Comparison of ENCODE assay signal across 25 cellular contexts in genomic region chr3:86519819-86520218, GRCh38.
"Had no signal": no experiment of that assay in that cellular context is flagged by ENCODE, and none has a peak within 500 bp of the region (broad histone marks: within the 10 kb centered on the region; RNA-seq: fewer than 3 reads in every experiment).

No MANE protein-coding gene starts in this region.

- DNase-seq: colonic mucosa; cortex of kidney; dermis blood vessel endothelial cell; dorsolateral prefrontal cortex; effector CD4-positive, alpha-beta T cell; effector CD8-positive, alpha-beta T cell; effector memory CD4-positive, alpha-beta T cell; effector memory CD8-positive, alpha-beta T cell; endodermal cell; erythroblast; esophagus squamous epithelium; foreskin fibroblast; foreskin keratinocyte; foreskin melanocyte; gastrocnemius medialis; glutamatergic neuron; head of caudate nucleus; heart left ventricle; heart right ventricle had no signal

- H3K9me3 ChIP-seq: colonic mucosa, esophagus muscularis mucosa, esophagus squamous epithelium, gastrocnemius medialis, gastroesophageal sphincter, heart left ventricle, heart right ventricle had no signal

- H3K36me3 ChIP-seq: colonic mucosa, esophagus muscularis mucosa, esophagus squamous epithelium, gastrocnemius medialis, gastroesophageal sphincter, heart left ventricle, heart right ventricle had no signal

- H3K4me3 ChIP-seq: colonic mucosa, coronary artery, dorsolateral prefrontal cortex, esophagus muscularis mucosa, esophagus squamous epithelium, gastrocnemius medialis, gastroesophageal sphincter, heart left ventricle, heart right ventricle had no signal

- H3K27me3 Mint-ChIP-seq: dendritic cell treated with granulocyte-macrophage colony-stimulating factor and Interleukin-4, amounts not matched to agents 40 ng/mL and 50 ng/mL, for 4 days; effector memory CD8-positive, alpha-beta T cell had no signal

- H3K4me1 ChIP-seq: colonic mucosa, esophagus muscularis mucosa, esophagus squamous epithelium, foreskin keratinocyte, gastrocnemius medialis, gastroesophageal sphincter, heart left ventricle, heart right ventricle had no signal

- H3K27ac Mint-ChIP-seq: dendritic cell treated with granulocyte-macrophage colony-stimulating factor and Interleukin-4, amounts not matched to agents 40 ng/mL and 50 ng/mL, for 4 days; effector memory CD8-positive, alpha-beta T cell; endodermal cell had no signal

- H3K27ac ChIP-seq: colonic mucosa, coronary artery, dorsolateral prefrontal cortex, epithelial cell of prostate, esophagus muscularis mucosa, esophagus squamous epithelium, foreskin keratinocyte, gastrocnemius medialis, gastroesophageal sphincter, heart left ventricle, heart right ventricle had no signal

- H3K9me3 Mint-ChIP-seq: endodermal cell had no signal

- H3K27me3 ChIP-seq: colonic mucosa, esophagus muscularis mucosa, esophagus squamous epithelium, foreskin keratinocyte, gastrocnemius medialis, gastroesophageal sphincter, heart left ventricle, heart right ventricle had no signal

- ATAC-seq: effector memory CD8-positive, alpha-beta T cell; esophagus mucosa; foreskin keratinocyte; gastrocnemius medialis; gastroesophageal sphincter; heart left ventricle; heart right ventricle had no signal

- H3K4me3 Mint-ChIP-seq: dendritic cell treated with granulocyte-macrophage colony-stimulating factor and Interleukin-4, amounts not matched to agents 40 ng/mL and 50 ng/mL, for 4 days; effector memory CD8-positive, alpha-beta T cell; endodermal cell had no signal
